Comparison of ENCODE assay signal across 16 cellular contexts in genomic region chr15:80203361-80203885, GRCh38. TPM values are rescaled to one million over a fixed set of nuclear protein-coding genes. Genes with fewer than 3 reads are reported as not detected.
DNase-seq lines count a peak whose midpoint lies in the region; ATAC-seq and TF ChIP-seq lines count a peak whose summit lies in the region.
"Had no signal": no experiment of that assay in that cellular context is flagged by ENCODE, and none has a peak within 500 bp of the region (broad histone marks: within the 10 kb centered on the region; RNA-seq: fewer than 3 reads in every experiment).

No MANE protein-coding gene starts in this region.

- H3K4me3 ChIP-seq in Panc1 (ENCODE audit: low read depth in 2 of 2, low read length in 2 of 2) (no peak overlapping the region), esophagus muscularis mucosa (no peak overlapping the region), neuronal stem cell (ENCODE audit: low read length in 2 of 2) (peak overlapping the region in 1 of 2 donors; percentile 49)

- POLR2A ChIA-PET in Panc1 (lab: Charles Lee), result no interaction called here

- H3T11ph ChIP-seq in H9 (ENCODE audit: low read length), result no peak overlapping the region

- no TSS peak for BruUV-seq in Panc1 (replicated peaks; lab: Mats Ljungman, UMichigan)

- H3K9ac ChIP-seq in H9 (ENCODE audit: extremely low read depth, insufficient read length, low read length), result no peak overlapping the region
- H3K9ac ChIP-seq in neuronal stem cell (ENCODE audit: low read depth, low read length, poor library complexity), result no peak overlapping the region

- H3K23me2 ChIP-seq in H9 (ENCODE audit: insufficient read length, low read depth, low read length, poor library complexity, severe bottlenecking), result peaks cover 2% of the 10 kb centered on the region

- H3K36me3 Mint-ChIP-seq in H9 (ENCODE audit: insufficient read depth in 1 of 3, low read depth in 3 of 3) (no peaks in the 10 kb centered on the region; a peak in 1 of 7 replicates), CD14-positive monocyte (no peaks in the 10 kb centered on the region)

- H3K9me3 ChIP-seq in H9 (ENCODE audit: control insufficient read depth, low read depth, low read length), result no peaks in the 10 kb centered on the region
- no peaks in the 10 kb centered on the region for H3K9me3 ChIP-seq in Panc1 (ENCODE audit: control insufficient read depth, insufficient read depth, low read depth, low read length)
- no peaks in the 10 kb centered on the region for H3K9me3 ChIP-seq in esophagus muscularis mucosa
- no peaks in the 10 kb centered on the region for H3K9me3 ChIP-seq in neuronal stem cell (replicated peaks in 1 of 2; ENCODE audit: control insufficient read depth in 2 of 2, insufficient read depth in 1 of 2, low read depth in 1 of 2, low read length in 2 of 2)
- H3K9me3 ChIP-seq: BE2C had no signal

- H2BK15ac ChIP-seq in H9 (ENCODE audit: low read depth, low read length) (no peak overlapping the region), neuronal stem cell (ENCODE audit: low read length) (no peak overlapping the region)

- H4K20me1 ChIP-seq in H9 (ENCODE audit: control insufficient read depth, insufficient read depth, insufficient read length), result no peaks in the 10 kb centered on the region

- H2AK5ac ChIP-seq in H9 (ENCODE audit: insufficient read length, low read length) (no peak overlapping the region), neuronal stem cell (ENCODE audit: low read depth, low read length) (peak overlapping the region; percentile 19)

- ATAC-seq in Panc1 (0 out of 2 replicates have a peak, but pooled peaks have one; percentile 18), HG02763 (IDR thresholded peaks at IDR 0.05; ENCODE audit: unreplicated experiment) (no peak)

- CTCF ChIA-PET in Panc1 (lab: Charles Lee), result no interaction called here

- intact Hi-C loops in Panc1 (cut with micrococcal nuclease; ENCODE audit: unreplicated experiment), result no loop called here
- intact Hi-C loops in esophagus muscularis mucosa (cut with DNase I), result no loop called here
- intact Hi-C loops in CD14-positive monocyte (cut with micrococcal nuclease), result no loop called here

- H2AFZ ChIP-seq in H9 (ENCODE audit: low read length) (no peak overlapping the region), neuronal stem cell (ENCODE audit: low read length) (no peak overlapping the region)

- TF ChIP-seq EP300 in esophagus muscularis mucosa (IDR thresholded peaks at IDR 0.05), result no peak

- TF ChIP-seq POLR2A in esophagus muscularis mucosa (IDR thresholded peaks at IDR 0.05; ENCODE audit: low read depth), result no peak

- no peak overlapping the region for H2BK20ac ChIP-seq in H9 (ENCODE audit: low read depth, low read length, poor library complexity, severe bottlenecking)

- H3K14ac ChIP-seq in H9 (ENCODE audit: insufficient read depth, low read length), result no peak overlapping the region; the same call in 1 of the 2 replicates
- H3K14ac ChIP-seq in neuronal stem cell (ENCODE audit: low read length), result no peak overlapping the region

- H4K91ac ChIP-seq in H9 (ENCODE audit: insufficient read length, low read depth, low read length) (no peak overlapping the region), neuronal stem cell (ENCODE audit: low read depth, low read length, poor library complexity) (no peak overlapping the region)

- H3K27me3 ChIP-seq in H9 (ENCODE audit: insufficient read depth, low read length), result no peaks in the 10 kb centered on the region
- H3K27me3 ChIP-seq in Panc1 (ENCODE audit: control insufficient read depth, insufficient read depth, low read length), result peaks cover 12% of the 10 kb centered on the region
- peaks cover 0 to 32% (median 0%) of the 10 kb centered on the region in 4 donors for H3K27me3 ChIP-seq in esophagus muscularis mucosa
- peaks cover 0 to 6% (median 0%) of the 10 kb centered on the region in 3 experiments for H3K27me3 ChIP-seq in neuronal stem cell (ENCODE audit: control insufficient read depth in 3 of 3, insufficient read depth in 3 of 3, low read depth in 1 of 3, low read length in 3 of 3)

- no peaks in the 10 kb centered on the region for H3K79me2 ChIP-seq in H9 (ENCODE audit: insufficient read depth, low read length)

- H4K5ac ChIP-seq in H9 (ENCODE audit: insufficient read length, low read depth, low read length), result no peak overlapping the region

- H2BK5ac ChIP-seq in H9 (ENCODE audit: insufficient read length, low read length) (no peak overlapping the region), neuronal stem cell (ENCODE audit: low read length) (peak overlapping the region; percentile 71)

- no peak overlapping the region for H3K27ac Mint-ChIP-seq in H9
- H3K27ac Mint-ChIP-seq in CD14-positive monocyte, result no peak overlapping the region

- TF ChIP-seq CTCF in H9 (conservative IDR thresholded peaks at IDR 0.05), result peak; percentile 33; the same call in 2 of the 3 replicates
- no peak for TF ChIP-seq CTCF in Panc1 (IDR thresholded peaks at IDR 0.05)
- no peak for TF ChIP-seq CTCF in esophagus muscularis mucosa (IDR thresholded peaks at IDR 0.05)
- TF ChIP-seq CTCF in CD14-positive monocyte (IDR thresholded peaks at IDR 0.05), result no peak

- H3K79me1 ChIP-seq in H9 (ENCODE audit: insufficient read depth, low read depth, low read length, poor library complexity, severe bottlenecking), result no peaks in the 10 kb centered on the region
- H3K79me1 ChIP-seq in neuronal stem cell (ENCODE audit: low read depth, low read length), result no peaks in the 10 kb centered on the region

- H2BK12ac ChIP-seq in H9 (ENCODE audit: insufficient read length, low read depth, low read length), result no peak overlapping the region
- no peak overlapping the region for H2BK12ac ChIP-seq in neuronal stem cell (ENCODE audit: low read length)

- H3K4ac ChIP-seq in H9 (ENCODE audit: low read depth, low read length), result no peak overlapping the region
- H3K4ac ChIP-seq in neuronal stem cell (ENCODE audit: low read length), result no peak overlapping the region

- H3K27me3 Mint-ChIP-seq in H9 (ENCODE audit: low read depth), result peaks cover 1% of the 10 kb centered on the region
- peaks cover 7 to 14% (median 9%) of the 10 kb centered on the region in 3 donors for H3K27me3 Mint-ChIP-seq in CD14-positive monocyte (ENCODE audit: low read depth in 3 of 3)

- H3K9me3 Mint-ChIP-seq in H9 (no peaks in the 10 kb centered on the region), CD14-positive monocyte (no peaks in the 10 kb centered on the region)

- H3K36me3 ChIP-seq in Panc1 (ENCODE audit: control insufficient read depth, insufficient read depth, low read length) (no peaks in the 10 kb centered on the region), esophagus muscularis mucosa (no peaks in the 10 kb centered on the region), neuronal stem cell (replicated peaks in 1 of 2; ENCODE audit: control insufficient read depth in 2 of 2, insufficient read depth in 2 of 2, low read length in 2 of 2) (no peaks in the 10 kb centered on the region)
- H3K36me3 ChIP-seq: BE2C had no signal

- peaks cover 6% of the 10 kb centered on the region; the same call in 1 of the 2 replicates for H3K4me1 ChIP-seq in H9 (ENCODE audit: insufficient read depth, low read length)
- no peaks in the 10 kb centered on the region for H3K4me1 ChIP-seq in Panc1 (ENCODE audit: control insufficient read depth, insufficient read depth, low read length)
- H3K4me1 ChIP-seq in esophagus muscularis mucosa, result no peaks in the 10 kb centered on the region
- peaks cover 0 to 1% of the 10 kb centered on the region in 2 donors for H3K4me1 ChIP-seq in neuronal stem cell (ENCODE audit: control insufficient read depth in 2 of 2, insufficient read depth in 1 of 2, low read depth in 1 of 2, low read length in 2 of 2)
- H3K4me1 ChIP-seq: BE2C had no signal

- H4K8ac ChIP-seq in H9 (replicated peaks; ENCODE audit: insufficient read length, low read depth, low read length) (no peak overlapping the region), neuronal stem cell (ENCODE audit: low read depth, low read length) (no peak overlapping the region)

- no CpG with 5 or more reads among the region's 10 CpGs for WGBS in H9 (ENCODE audit: extremely low coverage, insufficient read length, low lambda C conversion rate)
- WGBS in esophagus muscularis mucosa, result 78% methylated on average over 10 of the region's 10 CpGs
- WGBS in neuronal stem cell (ENCODE audit: extremely low coverage in 2 of 2, insufficient read length in 2 of 2, insufficient replicate concordance in 1 of 2), 2 donors, result no CpG with 5 or more reads among the region's 10 CpGs

- H3K27ac ChIP-seq in H9 (ENCODE audit: insufficient read length, low read depth, low read length) (no peak overlapping the region), Panc1 (ENCODE audit: low read length) (no peak overlapping the region), esophagus muscularis mucosa (replicated peaks in 1 of 4) (no peak overlapping the region), neuronal stem cell (replicated peaks; ENCODE audit: low read length) (no peak overlapping the region)
- H3K27ac ChIP-seq: HL-60 had no signal

- no peak overlapping the region for H3K4me3 Mint-ChIP-seq in H9
- H3K4me3 Mint-ChIP-seq in CD14-positive monocyte, result no peak overlapping the region

- in situ Hi-C loops in Panc1 (cut with HindIII; ENCODE audit: low pct_unique_long_range_greater_than_20kb, low sequenced_read_pairs), result no loop called here

- no peak overlapping the region for H3K4me2 ChIP-seq in H9 (ENCODE audit: insufficient read depth, insufficient read length, low read length)
- no peak overlapping the region for H3K4me2 ChIP-seq in neuronal stem cell (ENCODE audit: insufficient read depth, low read length, poor library complexity, severe bottlenecking)

- DNase-seq in H9, result peak; percentile 49
- DNase-seq in Panc1 (ENCODE audit: low read depth, low spot score), result no peak
- peak; percentile 72 for DNase-seq in esophagus muscularis mucosa (ENCODE audit: extremely low spot score)
- DNase-seq in neuronal stem cell (ENCODE audit: low spot score), result no peak
- DNase-seq in CD14-positive monocyte (ENCODE audit: low spot score), result no peak
- no peak for DNase-seq in cerebellar nuclear complex (lab: John Stamatoyannopoulos, UW)
- DNase-seq: BE2C; KG1; NCI-H1092; NCI-H2227 treated with DMSO at 0.1 percent for 48 hours; NK-92 treated with Interleukin-12 subunit alpha and Interleukin-12 subunit beta, amount 100 ng/mL, for 24 hours; Right ventricle myocardium superior had no signal

- no peak overlapping the region for H3K56ac ChIP-seq in H9 (ENCODE audit: insufficient read length, low read depth, low read length)

- H3K18ac ChIP-seq in H9 (ENCODE audit: insufficient read length, low read depth, low read length) (no peak overlapping the region), neuronal stem cell (ENCODE audit: low read length) (peak overlapping the region; percentile 91)

- H3K23ac ChIP-seq in H9 (ENCODE audit: insufficient read length, low read depth, low read length) (no peak overlapping the region), neuronal stem cell (ENCODE audit: low read depth, low read length, poor library complexity) (peak overlapping the region; percentile 52)

- no peak overlapping the region for H2BK120ac ChIP-seq in H9 (ENCODE audit: low read depth, low read length, poor library complexity, severe bottlenecking)
- H2BK120ac ChIP-seq in neuronal stem cell (ENCODE audit: low read depth, low read length), result no peak overlapping the region

- H3K4me1 Mint-ChIP-seq in H9 (peaks cover 35 to 38% of the 10 kb centered on the region in 2 experiments), CD14-positive monocyte (no peaks in the 10 kb centered on the region)

RNA-seq across cellular contexts. Expression of gene CTXND1, which starts 48.6 kb away (rescaled TPM):
- not detected in 2 replicates for total RNA-seq in H9 (2021)
- total RNA-seq in Panc1 (2021; ENCODE audit: unreplicated experiment), result not detected
- not detected for polyA plus RNA-seq in Panc1 (2012; ENCODE audit: insufficient read length)
- under 1 TPM; 0.33 to 0.80 (median 0.56) TPM for total RNA-seq in esophagus muscularis mucosa
- 0.03 TPM for polyA plus RNA-seq in neuronal stem cell (2013, experiment 1 of 2)
- polyA plus RNA-seq in neuronal stem cell (2013, experiment 2 of 2), result 0.03 TPM
- not detected for polyA plus RNA-seq in CD14-positive monocyte
- total RNA-seq: M059J had no signal
- polyA plus RNA-seq: AG04450 had no signal

RNA-seq across cellular contexts. Expression of gene FAH, which starts 50.6 kb away (rescaled TPM):
- total RNA-seq in H9 (2021) (21.5 and 21.7 TPM in 2 replicates), Panc1 (2021; ENCODE audit: unreplicated experiment) (38.0 TPM), esophagus muscularis mucosa (10 to 100 TPM; 11.1 to 15.0 (median 14.0) TPM)
- polyA plus RNA-seq in Panc1 (2012; ENCODE audit: insufficient read length), result 32.5 TPM
- polyA plus RNA-seq in neuronal stem cell (2013, experiment 1 of 2), result 8.8 TPM
- 7.9 TPM for polyA plus RNA-seq in neuronal stem cell (2013, experiment 2 of 2)
- 10 to 100 TPM; 24.0 to 25.4 TPM for polyA plus RNA-seq in CD14-positive monocyte

Comparison
In these comparisons a context has a peak if more than half of its experiments do, and no peak if none do; other contexts are left out.
1. DNase-seq: peak in H9 (single experiment) and esophagus muscularis mucosa (single experiment); none in Panc1 (single experiment), neuronal stem cell (single experiment), CD14-positive monocyte (single experiment) and cerebellar nuclear complex (0 of 2).